ENCODE assay signal across 31 cellular contexts in genomic region chr5:12294151-12294550, GRCh38.
"Had no signal": no experiment of that assay in that cellular context is flagged by ENCODE, and none has a peak within 500 bp of the region (broad histone marks: within the 10 kb centered on the region; RNA-seq: fewer than 3 reads in every experiment).

No MANE protein-coding gene starts in this region.

- H3K9me3 ChIP-seq: adrenal gland, body of pancreas had no signal

- DNase-seq: activated B cell treated with CpG ODN at 0.5 μM for 24 hours; activated CD4-positive, alpha-beta memory T cell treated with anti-CD3 and anti-CD28 coated beads for 36 hours; activated CD4-positive, alpha-beta T cell treated with anti-CD3 and anti-CD28 coated beads for 4 hours; activated CD4-positive, alpha-beta T cell treated with anti-CD3 and anti-CD28 coated beads, Interleukin-2, amount 10 ng/mL, durations not matched to agents 24 days and 14 days; activated CD4-positive, alpha-beta T cell treated with anti-CD3 and anti-CD28 coated beads, Interleukin-2, amount 50 U/mL, for 1 hour; activated CD4-positive, alpha-beta T cell treated with anti-CD3 and anti-CD28 coated beads, Interleukin-2, amount 50 U/mL, for 4 hours; activated CD4-positive, CD25-positive, alpha-beta regulatory T cell treated with anti-CD3 and anti-CD28 coated beads, Interleukin-2, amount 50 U/mL, for 72 hours; activated CD8-positive, alpha-beta memory T cell treated with anti-CD3 and anti-CD28 coated beads, Interleukin-2, amount 50 U/mL, for 4 hours; activated CD8-positive, alpha-beta T cell treated with anti-CD3 and anti-CD28 coated beads for 36 hours; activated effector memory CD4-positive, alpha-beta T cell treated with anti-CD3 and anti-CD28 coated beads, Interleukin-2, amount 50 U/mL, for 16 hours; activated gamma-delta T cell treated with Interleukin-2 at 50 U/mL for 16 hours; activated naive CD4-positive, alpha-beta T cell; activated naive CD4-positive, alpha-beta T cell treated with anti-CD3 and anti-CD28 coated beads for 36 hours; activated naive CD4-positive, alpha-beta T cell treated with anti-CD3 and anti-CD28 coated beads, Interleukin-2, amount 50 U/mL, for 16 hours; activated naive CD8-positive, alpha-beta T cell treated with anti-CD3 and anti-CD28 coated beads for 36 hours; activated T-cell treated with anti-CD3 and anti-CD28 coated beads for 4 hours; activated T-cell treated with anti-CD3 and anti-CD28 coated beads, Interleukin-2, amount 50 U/mL, for 1 hour; activated T-cell treated with anti-CD3 and anti-CD28 coated beads, Interleukin-2, amount 50 U/mL, for 4 hours; activated T-cell treated with anti-CD3 and anti-CD28 coated beads, Interleukin-2, amount 50 U/mL, for 72 hours; adrenal gland; amniotic stem cell; aorta; body of pancreas; brain microvascular endothelial cell; cerebellar nuclear complex; T-helper 2 cell; T-helper 9 cell had no signal

- H3K36me3 ChIP-seq: adrenal gland, brain microvascular endothelial cell, breast epithelium had no signal

- H3K4me1 ChIP-seq: adrenal gland, body of pancreas, breast epithelium had no signal

- ATAC-seq: activated CD8-positive, alpha-beta T cell treated with anti-CD3 and anti-CD28 coated beads for 36 hours; activated naive CD4-positive, alpha-beta T cell treated with anti-CD3 and anti-CD28 coated beads, Interleukin-2, amount 50 U/mL, for 72 hours; activated T-cell treated with anti-CD3 and anti-CD28 coated beads, Interleukin-2, amount 50 U/mL, for 4 hours; activated T-cell treated with anti-CD3 and anti-CD28 coated beads, Interleukin-2, amount 50 U/mL, for 72 hours; activated T-helper 17 cell treated with anti-CD3 and anti-CD28 coated beads, Interleukin-2, amount 50 U/mL, for 72 hours; body of pancreas had no signal

- H3K27ac ChIP-seq: adrenal gland, body of pancreas, brain microvascular endothelial cell, breast epithelium, VCaP had no signal

- H3K4me3 ChIP-seq: adrenal gland, body of pancreas, breast epithelium had no signal

- H3K27me3 ChIP-seq: adrenal gland, body of pancreas, brain microvascular endothelial cell, breast epithelium had no signal
